22 cellular contexts compared by ENCODE assay signal in the genomic region with DNA sequence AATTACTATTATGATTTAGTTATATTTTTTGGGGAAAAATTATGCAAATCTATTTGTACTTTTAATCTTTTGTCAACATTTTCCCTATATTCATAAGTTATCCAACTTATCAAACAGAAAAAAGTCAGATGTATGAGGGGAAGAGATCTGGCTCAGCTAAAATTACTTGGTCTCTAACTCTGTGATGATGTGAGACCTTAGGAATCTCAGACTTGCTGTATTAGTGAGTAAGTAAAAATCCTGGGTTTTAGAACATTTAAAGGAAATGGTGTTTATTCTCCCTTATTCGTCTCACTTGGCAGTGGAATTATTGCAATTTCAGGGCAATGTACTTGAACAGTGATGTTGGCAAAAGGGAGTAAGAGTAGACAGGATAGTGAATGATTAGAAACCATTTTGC.
DNase-seq lines count a peak whose midpoint lies in the region; ATAC-seq and TF ChIP-seq lines count a peak whose summit lies in the region.
"Had no signal": no experiment of that assay in that cellular context is flagged by ENCODE, and none has a peak within 500 bp of the region (broad histone marks: within the 10 kb centered on the region; RNA-seq: fewer than 3 reads in every experiment).

No MANE protein-coding gene starts in this region.

- H3K27ac ChIP-seq in neuronal stem cell (replicated peaks; ENCODE audit: low read length): no peak overlapping the region
- H3K27ac ChIP-seq: lower lobe of right lung, suprapubic skin had no signal

- H3K23ac ChIP-seq in neuronal stem cell (ENCODE audit: low read depth, low read length, poor library complexity): no peak overlapping the region

- peak overlapping the region; percentile 53 for H3K4me2 ChIP-seq in skeletal muscle satellite cell (ENCODE audit: low read length)
- H3K4me2 ChIP-seq in neuronal stem cell (ENCODE audit: insufficient read depth, low read length, poor library complexity, severe bottlenecking): no peak overlapping the region

- no peak overlapping the region for H3K9ac ChIP-seq in adipocyte (ENCODE audit: low read length)
- H3K9ac ChIP-seq in skeletal muscle satellite cell (ENCODE audit: low read depth, low read length): no peak overlapping the region
- no peak overlapping the region for H3K9ac ChIP-seq in neuronal stem cell (ENCODE audit: low read depth, low read length, poor library complexity)

- no peak overlapping the region for H3K4ac ChIP-seq in neuronal stem cell (ENCODE audit: low read length)

- H2BK5ac ChIP-seq in neuronal stem cell (ENCODE audit: low read length): no peak overlapping the region

- H2BK15ac ChIP-seq in neuronal stem cell (ENCODE audit: low read length): no peak overlapping the region

- H3K36me3 ChIP-seq in adipocyte (ENCODE audit: control insufficient read depth, insufficient read depth, low read length, severe bottlenecking) (no peaks in the 10 kb centered on the region), skeletal muscle satellite cell (ENCODE audit: insufficient read depth, low read length) (no peaks in the 10 kb centered on the region), neuronal stem cell (replicated peaks in 1 of 2; ENCODE audit: control insufficient read depth in 2 of 2, insufficient read depth in 2 of 2, low read length in 2 of 2) (no peaks in the 10 kb centered on the region)
- H3K36me3 ChIP-seq: lower lobe of right lung, suprapubic skin, vagina had no signal

- ATAC-seq in GM18861 (IDR thresholded peaks at IDR 0.05; ENCODE audit: unreplicated experiment) (no peak), HG03175 (IDR thresholded peaks at IDR 0.05; ENCODE audit: unreplicated experiment) (no peak)
- ATAC-seq: activated CD8-positive, alpha-beta T cell treated with anti-CD3 and anti-CD28 coated beads, Interleukin-2, amount 10 ng/mL, durations not matched to agents 7 days and 5 days; CD8-positive, alpha-beta T cell had no signal

- H2BK120ac ChIP-seq in neuronal stem cell (ENCODE audit: low read depth, low read length): no peak overlapping the region

- H3K27me3 ChIP-seq in adipocyte (replicated peaks; ENCODE audit: control insufficient read depth, insufficient read depth, low read length) (no peaks in the 10 kb centered on the region), skeletal muscle satellite cell (ENCODE audit: control insufficient read depth, insufficient read depth, low read length) (no peaks in the 10 kb centered on the region), neuronal stem cell (ENCODE audit: control insufficient read depth in 3 of 3, insufficient read depth in 3 of 3, low read depth in 1 of 3, low read length in 3 of 3) (no peaks in the 10 kb centered on the region)
- H3K27me3 ChIP-seq: suprapubic skin, vagina had no signal

- no peak overlapping the region for H3K18ac ChIP-seq in neuronal stem cell (ENCODE audit: low read length)

- H3K4me1 ChIP-seq in adipocyte (ENCODE audit: control insufficient read depth, insufficient read depth, low read length): peaks cover 7% of the 10 kb centered on the region
- peaks cover 19% of the 10 kb centered on the region for H3K4me1 ChIP-seq in skeletal muscle satellite cell (ENCODE audit: control insufficient read depth, insufficient read depth, low read length)
- no peaks in the 10 kb centered on the region for H3K4me1 ChIP-seq in neuronal stem cell (ENCODE audit: control insufficient read depth in 2 of 2, insufficient read depth in 1 of 2, low read depth in 1 of 2, low read length in 2 of 2)
- H3K4me1 ChIP-seq: lower lobe of right lung, suprapubic skin had no signal

- H2BK12ac ChIP-seq in neuronal stem cell (ENCODE audit: low read length): no peak overlapping the region

- no peak overlapping the region for H3K14ac ChIP-seq in neuronal stem cell (ENCODE audit: low read length)

- H4K91ac ChIP-seq in neuronal stem cell (ENCODE audit: low read depth, low read length, poor library complexity): no peak overlapping the region

- DNase-seq in EH (ENCODE audit: low read depth) (peak; percentile 67), adipocyte (ENCODE audit: low read depth) (peak; percentile 61), fibroblast of the aortic adventitia (ENCODE audit: low read depth) (peak; percentile 53), neuronal stem cell (ENCODE audit: low spot score) (no peak), NCI-H526 (lab: John Stamatoyannopoulos, UW) (no peak)
- DNase-seq: activated CD8-positive, alpha-beta T cell treated with anti-CD3 and anti-CD28 coated beads, Interleukin-2, amount 10 ng/mL, durations not matched to agents 7 days and 5 days; activated naive CD4-positive, alpha-beta T cell; activated T-cell treated with anti-CD3 and anti-CD28 coated beads, Interleukin-2, amount 50 U/mL, for 1 hour; aorta; CD8-positive, alpha-beta T cell; H9; Karpas-422; lower lobe of right lung; NCI-H1092; NCI-H2081; NCI-H510A; RPMI8226 had no signal

- H3K79me1 ChIP-seq in neuronal stem cell (ENCODE audit: low read depth, low read length): no peaks in the 10 kb centered on the region

- H2AFZ ChIP-seq in neuronal stem cell (ENCODE audit: low read length): no peak overlapping the region

- H3K9me3 ChIP-seq in adipocyte (ENCODE audit: control insufficient read depth, low read length) (peaks cover 12% of the 10 kb centered on the region), skeletal muscle satellite cell (replicated peaks; ENCODE audit: low read length) (no peaks in the 10 kb centered on the region), neuronal stem cell (replicated peaks in 1 of 2; ENCODE audit: control insufficient read depth in 2 of 2, insufficient read depth in 1 of 2, low read depth in 1 of 2, low read length in 2 of 2) (peaks cover 0 to 4% of the 10 kb centered on the region in 2 donors)
- H3K9me3 ChIP-seq: vagina had no signal

- WGBS in neuronal stem cell (ENCODE audit: extremely low coverage in 2 of 2, insufficient read length in 2 of 2, insufficient replicate concordance in 1 of 2), 2 donors: no CpG with 5 or more reads among the region's 1 CpG

- no peak overlapping the region for H4K8ac ChIP-seq in neuronal stem cell (ENCODE audit: low read depth, low read length)

- H3K4me3 ChIP-seq in adipocyte (ENCODE audit: low read length) (no peak overlapping the region), fibroblast of the aortic adventitia (ENCODE audit: low read depth, low read length) (no peak overlapping the region), skeletal muscle satellite cell (ENCODE audit: low read length) (peak overlapping the region; percentile 27), neuronal stem cell (ENCODE audit: low read length in 2 of 2) (no peak overlapping the region)
- H3K4me3 ChIP-seq: lower lobe of right lung, suprapubic skin, vagina had no signal

- H2AK5ac ChIP-seq in neuronal stem cell (ENCODE audit: low read depth, low read length): no peak overlapping the region

- TF ChIP-seq CTCF in fibroblast of the aortic adventitia (IDR thresholded peaks at IDR 0.05; ENCODE audit: insufficient read depth, low read length): no peak

Comparison
In these comparisons a context has a peak if more than half of its experiments do, and no peak if none do; other contexts are left out.
1. DNase-seq: peak in EH (single experiment), adipocyte (single experiment) and fibroblast of the aortic adventitia (single experiment); none in neuronal stem cell (single experiment) and NCI-H526 (0 of 2).